ENCODE assay signal across 18 cellular contexts in genomic region chr1:63599799-63600198, GRCh38. TPM values are rescaled to one million over a fixed set of nuclear protein-coding genes. Genes with fewer than 3 reads are reported as not detected.
DNase-seq lines count a peak whose midpoint lies in the region; ATAC-seq, FAIRE-seq and TF ChIP-seq lines count a peak whose summit lies in the region.
"Had no signal": no experiment of that assay in that cellular context is flagged by ENCODE, and none has a peak within 500 bp of the region (broad histone marks: within the 10 kb centered on the region; RNA-seq: fewer than 3 reads in every experiment).

No MANE protein-coding gene starts in this region.

- no peak for TF ChIP-seq RAD21 in IMR-90 (IDR thresholded peaks at IDR 0.05; ENCODE audit: low read length)
- TF ChIP-seq RAD21 in HepG2 (CRISPR knock-in tag; IDR thresholded peaks at IDR 0.05), result no peak

- no peak overlapping the region for H3K4me3 Mint-ChIP-seq in activated T-helper 17 cell treated with anti-CD3 and anti-CD28 coated beads, Interleukin-2, amount 50 U/mL, for 72 hours
- no peak overlapping the region for H3K4me3 Mint-ChIP-seq in naive thymus-derived CD8-positive, alpha-beta T cell
- H3K4me3 Mint-ChIP-seq: CD4-positive, alpha-beta T cell; IgD-negative memory B cell had no signal

- no peak overlapping the region for H2AK5ac ChIP-seq in IMR-90 (ENCODE audit: low read depth, low read length)

- TF ChIP-seq EP300 in HepG2 (IDR thresholded peaks at IDR 0.05; ENCODE audit: low read depth in 2 of 2, low read length in 2 of 2), result no peak
- no peak for TF ChIP-seq EP300 in HepG2 (CRISPR knock-in tag; IDR thresholded peaks at IDR 0.05; ENCODE audit: borderline replicate concordance)

- TF ChIP-seq CTCF in IMR-90 (conservative IDR thresholded peaks at IDR 0.05; ENCODE audit: low read depth, low read length) (no peak), HepG2 (CRISPR knock-in tag; IDR thresholded peaks at IDR 0.05) (no peak), psoas muscle (IDR thresholded peaks at IDR 0.05) (no peak)

- no CpG with 5 or more reads among the region's 5 CpGs for WGBS in IMR-90 (ENCODE audit: extremely low coverage in 2 of 2, insufficient read length in 1 of 2), 2 experiments
- WGBS in HepG2 (ENCODE audit: low lambda C conversion rate), result 91% methylated on average over 5 of the region's 5 CpGs
- WGBS in psoas muscle, 3 donors, result 81 to 97% (median 89%) methylated on average over 5 of the region's 5 CpGs

- H3K4me1 ChIP-seq in IMR-90 (ENCODE audit: control insufficient read depth, insufficient read depth, low read length) (0 out of 2 replicates have a peak, but pooled peaks cover 2% of the 10 kb centered on the region), HepG2 (ENCODE audit: insufficient read depth, low read length) (peaks cover 84% of the 10 kb centered on the region), psoas muscle (peaks cover 58% of the 10 kb centered on the region)
- H3K4me1 ChIP-seq: Caco-2, HAP-1 had no signal

- no peak overlapping the region for H4K8ac ChIP-seq in IMR-90 (ENCODE audit: low read depth in 2 of 2, low read length in 2 of 2)

- no peak overlapping the region for H2BK120ac ChIP-seq in IMR-90 (ENCODE audit: low read depth, low read length)

- H3K23ac ChIP-seq in IMR-90 (ENCODE audit: low read depth, low read length), result no peak overlapping the region

- H3K14ac ChIP-seq in IMR-90 (replicated peaks; ENCODE audit: low read depth, low read length), result no peak overlapping the region

- H3K9ac ChIP-seq in IMR-90 (ENCODE audit: low read depth, low read length), result no peak overlapping the region
- H3K9ac ChIP-seq in HepG2 (ENCODE audit: insufficient read depth, low read depth, low read length), result no peak overlapping the region
- H3K9ac ChIP-seq: GM23248 had no signal

- H4K20me1 ChIP-seq in IMR-90 (ENCODE audit: insufficient read depth, low read length), result peaks cover 14% of the 10 kb centered on the region; the same call in 1 of the 2 replicates
- H4K20me1 ChIP-seq in HepG2 (ENCODE audit: insufficient read depth, low read length), result no peaks in the 10 kb centered on the region; the same call in 1 of the 2 replicates

- POLR2A ChIA-PET in IMR-90 (lab: Charles Lee; ENCODE audit: unreplicated experiment) (no interaction called here), HepG2 (lab: Yijun Ruan, JAX) (no interaction called here)
- POLR2A ChIA-PET in naive thymus-derived CD8-positive, alpha-beta T cell (lab: Charles Lee), result no interaction called here

- DNase-seq in IMR-90, result no peak
- DNase-seq in HepG2 (ENCODE audit: low spot score), result no peak
- DNase-seq in psoas muscle, result no peak
- no peak for DNase-seq in naive thymus-derived CD8-positive, alpha-beta T cell
- no peak for DNase-seq in NCI-H1930 (lab: John Stamatoyannopoulos, UW)
- DNase-seq: AML-193; Caco-2; CD4-positive, alpha-beta T cell; GM23248 had no signal

- intact Hi-C loops in IMR-90 (cut with micrococcal nuclease) (no loop called here), HepG2 (cut with micrococcal nuclease; ENCODE audit: unreplicated experiment) (no loop called here), psoas muscle (cut with DNase I) (loop anchor here in 1 of 2 donors (10.0 kb wide), 1 partner anchor 445 kb away; no protein-coding TSS in a partner anchor)

- dilution Hi-C loops in IMR-90 (cut with HindIII; ENCODE audit: low sequenced_read_pairs, unreplicated experiment), result no loop called here

- no peak for FAIRE-seq in HepG2 (lab: Jason Lieb, UNC)
- FAIRE-seq: A204.1, D721Med, G401.6, GM12891, GM19239 had no signal

- peaks cover 25% of the 10 kb centered on the region for H3K4me1 Mint-ChIP-seq in activated T-helper 17 cell treated with anti-CD3 and anti-CD28 coated beads, Interleukin-2, amount 50 U/mL, for 72 hours
- H3K4me1 Mint-ChIP-seq in naive thymus-derived CD8-positive, alpha-beta T cell, result peaks cover 15 to 42% (median 21%) of the 10 kb centered on the region in 4 donors

- no peak overlapping the region for H3K27ac Mint-ChIP-seq in activated T-helper 17 cell treated with anti-CD3 and anti-CD28 coated beads, Interleukin-2, amount 50 U/mL, for 72 hours
- H3K27ac Mint-ChIP-seq in naive thymus-derived CD8-positive, alpha-beta T cell, result no peak overlapping the region
- H3K27ac Mint-ChIP-seq: CD4-positive, alpha-beta T cell; IgD-negative memory B cell had no signal

- no peak overlapping the region for H3K4ac ChIP-seq in IMR-90 (ENCODE audit: low read depth, low read length)

- in situ Hi-C loops in IMR-90 (cut with MboI; ENCODE audit: low sequenced_read_pairs) (no loop called here), HepG2 (cut with HindIII; ENCODE audit: extremely low pct_ligation_motif_present, low pct_unique_long_range_greater_than_20kb) (loop anchor here (25.0 kb wide), 1 partner anchor 313 kb away; no protein-coding TSS in a partner anchor)

- H3K9me3 ChIP-seq in IMR-90 (ENCODE audit: control insufficient read depth, insufficient read depth, low read length) (no peaks in the 10 kb centered on the region), HepG2 (ENCODE audit: low read length) (no peaks in the 10 kb centered on the region), psoas muscle (no peaks in the 10 kb centered on the region)
- H3K9me3 ChIP-seq: Caco-2, HAP-1 had no signal

- H3K79me2 ChIP-seq in HepG2 (ENCODE audit: insufficient read depth, low read length), result peaks cover 81% of the 10 kb centered on the region

- peaks cover 3% of the 10 kb centered on the region for H3K9me3 Mint-ChIP-seq in activated T-helper 17 cell treated with anti-CD3 and anti-CD28 coated beads, Interleukin-2, amount 50 U/mL, for 72 hours
- H3K9me3 Mint-ChIP-seq in naive thymus-derived CD8-positive, alpha-beta T cell, result no peaks in the 10 kb centered on the region
- H3K9me3 Mint-ChIP-seq: CD4-positive, alpha-beta T cell; IgD-negative memory B cell had no signal

- no peak for TF ChIP-seq POLR2A in IMR-90 (IDR thresholded peaks at IDR 0.05; ENCODE audit: low read depth, low read length)
- no peak for TF ChIP-seq POLR2A in HepG2 (IDR thresholded peaks at IDR 0.05; ENCODE audit: insufficient read depth in 1 of 2, low read depth in 2 of 2, low read length in 2 of 2)

- H2AK9ac ChIP-seq in IMR-90 (replicated peaks; ENCODE audit: low read depth, low read length, poor library complexity), result no peak overlapping the region

- H3K36me3 Mint-ChIP-seq in activated T-helper 17 cell treated with anti-CD3 and anti-CD28 coated beads, Interleukin-2, amount 50 U/mL, for 72 hours (ENCODE audit: low read depth), result peaks cover 15% of the 10 kb centered on the region
- peaks cover 0 to 11% (median 0%) of the 10 kb centered on the region in 3 donors for H3K36me3 Mint-ChIP-seq in naive thymus-derived CD8-positive, alpha-beta T cell
- H3K36me3 Mint-ChIP-seq: IgD-negative memory B cell had no signal

- no peak overlapping the region for H3K18ac ChIP-seq in IMR-90 (ENCODE audit: low read depth, low read length)

- H3K27me3 Mint-ChIP-seq in activated T-helper 17 cell treated with anti-CD3 and anti-CD28 coated beads, Interleukin-2, amount 50 U/mL, for 72 hours, result no peaks in the 10 kb centered on the region
- H3K27me3 Mint-ChIP-seq in naive thymus-derived CD8-positive, alpha-beta T cell, result no peaks in the 10 kb centered on the region
- H3K27me3 Mint-ChIP-seq: CD4-positive, alpha-beta T cell; IgD-negative memory B cell had no signal

- H4K91ac ChIP-seq in IMR-90 (ENCODE audit: insufficient read depth, low read depth, low read length), result no peak overlapping the region

- no peak for ATAC-seq in IMR-90 (ENCODE audit: low read depth)
- no peak for ATAC-seq in HepG2
- no peak for ATAC-seq in psoas muscle
- no peak for ATAC-seq in activated T-helper 17 cell treated with anti-CD3 and anti-CD28 coated beads, Interleukin-2, amount 50 U/mL, for 72 hours (replicated peaks)
- ATAC-seq in naive thymus-derived CD8-positive, alpha-beta T cell, result no peak

- peaks cover 32 to 42% of the 10 kb centered on the region in 2 experiments for H3K79me1 ChIP-seq in IMR-90 (ENCODE audit: low read depth in 1 of 2, low read length in 2 of 2)

- no peaks in the 10 kb centered on the region for H3K27me3 ChIP-seq in IMR-90 (ENCODE audit: control insufficient read depth, insufficient read depth, low read length)
- H3K27me3 ChIP-seq in HepG2 (ENCODE audit: control insufficient read depth in 1 of 2, insufficient read depth in 2 of 2, low read length in 2 of 2), result no peaks in the 10 kb centered on the region
- no peaks in the 10 kb centered on the region for H3K27me3 ChIP-seq in psoas muscle (ENCODE audit: insufficient read depth in 3 of 3, low read length in 2 of 3)

- peaks cover 3% of the 10 kb centered on the region; the same call in 1 of the 2 replicates for H3K9me1 ChIP-seq in IMR-90 (ENCODE audit: insufficient read depth, low read length)

- H2AFZ ChIP-seq in IMR-90 (replicated peaks; ENCODE audit: low read length, poor library complexity), result no peak overlapping the region
- no peak overlapping the region for H2AFZ ChIP-seq in HepG2 (ENCODE audit: low read length)
- H2AFZ ChIP-seq: GM23248 had no signal

- no peak overlapping the region for H2BK5ac ChIP-seq in IMR-90 (ENCODE audit: low read depth, low read length, poor library complexity, severe bottlenecking)

- H3K4me3 ChIP-seq in IMR-90 (ENCODE audit: insufficient read depth, low read depth, low read length) (no peak overlapping the region), HepG2 (replicated peaks in 1 of 3; ENCODE audit: insufficient read depth in 1 of 3, low read depth in 2 of 3, low read length in 3 of 3) (no peak overlapping the region), psoas muscle (no peak overlapping the region)
- H3K4me3 ChIP-seq: GM23248, HAP-1 had no signal

- no peaks in the 10 kb centered on the region; the same call in 1 of the 2 replicates for H3K36me3 ChIP-seq in IMR-90 (ENCODE audit: control insufficient read depth, insufficient read depth, low read length)
- peaks cover 2 to 29% of the 10 kb centered on the region in 2 experiments; a peak in 3 of 5 replicates for H3K36me3 ChIP-seq in HepG2 (replicated peaks in 1 of 2; ENCODE audit: control insufficient read depth in 1 of 2, insufficient read depth in 2 of 2, low read length in 2 of 2)
- H3K36me3 ChIP-seq in psoas muscle (ENCODE audit: insufficient read depth in 1 of 2, low read depth in 1 of 2), result peaks cover 0 to 15% of the 10 kb centered on the region in 2 donors
- H3K36me3 ChIP-seq: HAP-1 had no signal

- H3K56ac ChIP-seq in IMR-90 (ENCODE audit: extremely low read depth, insufficient read depth, low read length), result no peak overlapping the region

- H4K5ac ChIP-seq in IMR-90 (ENCODE audit: low read depth, low read length), result no peak overlapping the region

- BruUV-seq in IMR-90 (replicated peaks; lab: Mats Ljungman, UMichigan) (no TSS peak), HepG2 (replicated peaks; lab: Mats Ljungman, UMichigan) (no TSS peak)

- CTCF ChIA-PET in IMR-90 (lab: Yijun Ruan, JAX) (interaction anchor here (0.6 kb wide), 1 partner anchor 87 kb away, joined by 4 read pairs; no protein-coding TSS in a partner anchor), HepG2 (lab: Yijun Ruan, JAX; ENCODE audit: low intra/inter-chr PET ratio, low total read pairs) (no interaction called here)

- no peak overlapping the region for H2BK15ac ChIP-seq in IMR-90 (ENCODE audit: low read depth, low read length)

- H3K4me2 ChIP-seq in IMR-90 (ENCODE audit: low read depth, low read length) (no peak overlapping the region), HepG2 (ENCODE audit: low read depth, low read length) (peak overlapping the region; percentile 26; the same call in 1 of the 2 replicates)

- H3K27ac ChIP-seq in IMR-90 (ENCODE audit: insufficient read depth, low read length) (no peak overlapping the region), HepG2 (ENCODE audit: extremely low read length, insufficient read depth, low read length) (peak overlapping the region; percentile 42), psoas muscle (peak overlapping the region; percentile 98)
- H3K27ac ChIP-seq: C4-2B, GM23248 had no signal

- H2BK20ac ChIP-seq in IMR-90 (ENCODE audit: low read depth, low read length), result no peak overlapping the region

RNA-seq across cellular contexts. Expression of gene PGM1, which starts 6.6 kb away (rescaled TPM):
- total RNA-seq in IMR-90 (2012; rRNA removed), result 82.5 and 94.5 TPM in 2 replicates
- 35.8 and 42.6 TPM in 2 replicates for polyA plus RNA-seq in IMR-90 (2012; rRNA removed)
- 31.9 and 32.3 TPM in 2 replicates for polyA plus RNA-seq in IMR-90 (2012; cell fraction: cytosol; rRNA removed)
- 12.6 and 24.0 TPM in 2 replicates for polyA plus RNA-seq in IMR-90 (2012; cell fraction: nucleus; rRNA removed; ENCODE audit: low replicate concordance)
- total RNA-seq in HepG2 (2016; rRNA removed; fragmentation: Illumina TruSeq; extraction: Trizol), result 105 and 122 TPM in 2 replicates
- total RNA-seq in HepG2 (2016; cell fraction: cytosol; rRNA removed; fragmentation: Illumina TruSeq; extraction: Trizol; ENCODE audit: low read depth), result 59.3 and 60.5 TPM in 2 replicates
- total RNA-seq in HepG2 (2016; cell fraction: insoluble cytoplasmic fraction; rRNA removed; fragmentation: Illumina TruSeq; extraction: Trizol), result 107 TPM in 2 replicates
- 105 and 112 TPM in 2 replicates for total RNA-seq in HepG2 (2016; cell fraction: membrane; rRNA removed; fragmentation: Illumina TruSeq; extraction: Trizol)
- total RNA-seq in HepG2 (2016; cell fraction: nucleus; rRNA removed; fragmentation: Illumina TruSeq; extraction: Trizol), result 52.5 and 58.8 TPM in 2 replicates
- 49.2 and 51.6 TPM in 2 replicates for polyA plus RNA-seq in HepG2 (2011; rRNA removed)
- 49.9 and 50.0 TPM in 2 replicates for polyA plus RNA-seq in HepG2 (2011; cell fraction: cytosol; rRNA removed)
- polyA plus RNA-seq in HepG2 (2011; cell fraction: nucleus; rRNA removed), result 21.6 and 21.7 TPM in 2 replicates
- 99.6 and 140 TPM in 2 replicates for polyA plus RNA-seq in HepG2 (2012)
- 57.2 and 57.6 TPM in 2 replicates for polyA plus RNA-seq in HepG2 (2016; cell fraction: cytosol; fragmentation: Illumina TruSeq; extraction: Trizol; ENCODE audit: low read depth)
- polyA plus RNA-seq in HepG2 (2016; cell fraction: insoluble cytoplasmic fraction; fragmentation: Illumina TruSeq; extraction: Trizol; ENCODE audit: low read depth), result 89.8 and 107 TPM in 2 replicates
- 68.6 and 74.3 TPM in 2 replicates for polyA plus RNA-seq in HepG2 (2016; cell fraction: membrane; fragmentation: Illumina TruSeq; extraction: Trizol; ENCODE audit: low read depth)
- polyA plus RNA-seq in HepG2 (2016; cell fraction: nucleus; fragmentation: Illumina TruSeq; extraction: Trizol; ENCODE audit: insufficient read depth, low read depth), result 44.1 and 47.6 TPM in 2 replicates
- 39.4 and 62.3 TPM in 2 replicates for polyA minus RNA-seq in HepG2 (2011; rRNA and poly(A)+ RNA removed; ENCODE audit: low replicate concordance)
- 49.2 and 52.4 TPM in 2 replicates for polyA minus RNA-seq in HepG2 (2011; cell fraction: cytosol; rRNA and poly(A)+ RNA removed)
- 48.6 and 52.9 TPM in 2 replicates for polyA minus RNA-seq in HepG2 (2011; cell fraction: nucleus; rRNA and poly(A)+ RNA removed)
- 100 to 1,000 TPM; 327 to 543 (median 456) TPM for total RNA-seq in psoas muscle
- polyA plus RNA-seq in psoas muscle, result 100 to 1,000 TPM in 2 of 3 donors, 10 to 100 TPM in 1; 59.6 to 364 (median 305) TPM
- 10 to 100 TPM; 34.8 to 42.7 TPM for total RNA-seq in activated T-helper 17 cell treated with anti-CD3 and anti-CD28 coated beads, Interleukin-2, amount 50 U/mL, for 72 hours
- 10 to 100 TPM; 15.7 to 18.0 TPM for total RNA-seq in naive thymus-derived CD8-positive, alpha-beta T cell
- 10 to 100 TPM; 30.4 to 35.9 (median 30.5) TPM for polyA plus RNA-seq in naive thymus-derived CD8-positive, alpha-beta T cell
